8 cellular contexts compared by ENCODE assay signal in the genomic region with DNA sequence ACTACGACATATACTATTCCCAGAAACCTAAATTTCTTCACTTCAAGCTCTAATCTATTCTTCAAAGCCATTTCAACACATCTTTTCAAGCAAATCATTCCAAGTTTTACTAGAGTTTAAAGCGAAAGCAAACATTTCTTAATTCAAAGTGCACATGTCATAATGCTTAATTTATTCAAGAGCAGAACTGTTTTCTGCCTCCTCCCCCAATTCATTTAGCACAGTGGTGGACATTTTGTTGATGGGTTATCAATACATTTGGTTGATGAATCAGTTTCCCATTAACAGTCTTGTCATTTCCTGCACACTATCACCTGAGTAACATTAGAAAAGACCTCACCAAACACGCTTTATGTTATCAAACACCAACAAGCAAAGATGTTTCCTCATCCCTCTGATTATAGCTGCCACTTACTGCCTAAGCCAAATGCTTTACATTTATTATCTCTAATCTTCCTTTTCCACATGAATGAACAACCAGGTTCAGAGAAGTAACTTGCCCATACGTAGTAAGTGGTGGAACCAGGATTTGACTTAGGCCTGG. TPM values are rescaled to one million over a fixed set of nuclear protein-coding genes. Genes with fewer than 3 reads are reported as not detected.
DNase-seq lines count a peak whose midpoint lies in the region; ATAC-seq, FAIRE-seq and TF ChIP-seq lines count a peak whose summit lies in the region.

No MANE protein-coding gene starts in this region.

- WGBS in body of pancreas, 2 donors: 14 to 23% methylated on average over 4 of the region's 4 CpGs

- TF ChIP-seq CTCF in A673 (conservative IDR thresholded peaks at IDR 0.05; ENCODE audit: low read depth, low read length): no peak
- no peak for TF ChIP-seq CTCF in HL-60 (IDR thresholded peaks at IDR 0.05; ENCODE audit: insufficient read depth, low read length)
- TF ChIP-seq CTCF in body of pancreas (IDR thresholded peaks at IDR 0.05): no peak
- no peak for TF ChIP-seq CTCF in mesothelial cell of epicardium (IDR thresholded peaks at IDR 0.05; ENCODE audit: unreplicated experiment)

- H3K36me3 ChIP-seq in A673 (ENCODE audit: insufficient read depth, low read length, poor library complexity, severe bottlenecking) (peaks cover 9% of the 10 kb centered on the region), body of pancreas (replicated peaks in 1 of 2; ENCODE audit: insufficient read depth in 1 of 2, low read depth in 2 of 2) (no peaks in the 10 kb centered on the region)

- peak overlapping the region; percentile 97 for H3K4me3 Mint-ChIP-seq in mesothelial cell of epicardium

- POLR2A ChIA-PET in A673 (lab: Charles Lee; ENCODE audit: low non-redundant PET): interaction anchor here (0.8 kb wide), 1 partner anchor 54 kb away, joined by 4 read pairs; no protein-coding TSS in a partner anchor

- peaks cover 8% of the 10 kb centered on the region for H3K36me3 Mint-ChIP-seq in mesothelial cell of epicardium

- CTCF ChIA-PET in A673 (lab: Charles Lee): no interaction called here

- H3K9me3 ChIP-seq in A673 (ENCODE audit: low read depth, low read length, poor library complexity, severe bottlenecking): no peaks in the 10 kb centered on the region
- no peaks in the 10 kb centered on the region for H3K9me3 ChIP-seq in body of pancreas

- intact Hi-C loops in A673 (cut with micrococcal nuclease; ENCODE audit: unreplicated experiment) (no loop called here), body of pancreas (cut with DNase I) (no loop called here)

- H3K9me3 Mint-ChIP-seq in mesothelial cell of epicardium: no peaks in the 10 kb centered on the region

- no peak for FAIRE-seq in H54 (lab: Jason Lieb, UNC)

- no peak for TF ChIP-seq POLR2A in body of pancreas (IDR thresholded peaks at IDR 0.05)
- no peak for TF ChIP-seq POLR2A in H54 (IDR thresholded peaks at IDR 0.05; ENCODE audit: low read depth, low read length)

- H3K27ac ChIP-seq in A673 (ENCODE audit: low read depth, low read length, poor library complexity, severe bottlenecking) (peak overlapping the region; percentile 100), HL-60 (replicated peaks) (peak overlapping the region; percentile 99), body of pancreas (peak overlapping the region in 3 of 4 donors; percentile 98 to 99 (median 98))

- peaks cover 37% of the 10 kb centered on the region for H3K4me1 Mint-ChIP-seq in mesothelial cell of epicardium

- BruUV-seq in A673 (replicated peaks; lab: Mats Ljungman, UMichigan): TSS peak; percentile 33

- DNase-seq in A673 (ENCODE audit: low spot score) (no peak), HL-60 (ENCODE audit: low read depth in 1 of 2, low spot score in 1 of 2) (no peak), body of pancreas (no peak), mesothelial cell of epicardium (ENCODE audit: low spot score in 2 of 2, unreplicated experiment in 2 of 2) (no peak), H54 (ENCODE audit: insufficient read length, low spot score) (no peak)
- DNase-seq in effector CD8-positive, alpha-beta T cell (lab: John Stamatoyannopoulos, UW): no peak

- no peak for ATAC-seq in body of pancreas
- ATAC-seq in GM19328 (IDR thresholded peaks at IDR 0.05; ENCODE audit: unreplicated experiment): no peak
- ATAC-seq in HG02798 (IDR thresholded peaks at IDR 0.05; ENCODE audit: poor library complexity, unreplicated experiment): no peak

- H3K27me3 ChIP-seq in A673 (replicated peaks; ENCODE audit: insufficient read depth, low read depth, low read length, poor library complexity) (no peaks in the 10 kb centered on the region), HL-60 (ENCODE audit: insufficient read depth, poor library complexity, severe bottlenecking) (no peaks in the 10 kb centered on the region), body of pancreas (no peaks in the 10 kb centered on the region)

- peak overlapping the region; percentile 98 for H3K27ac Mint-ChIP-seq in mesothelial cell of epicardium

- no peaks in the 10 kb centered on the region for H3K27me3 Mint-ChIP-seq in mesothelial cell of epicardium (ENCODE audit: low read depth)

- peaks cover 48% of the 10 kb centered on the region for H3K4me1 ChIP-seq in A673 (ENCODE audit: insufficient read depth, low read length, poor library complexity, severe bottlenecking)
- H3K4me1 ChIP-seq in body of pancreas: peaks cover 51% of the 10 kb centered on the region

- peak overlapping the region; percentile 97 for H3K4me3 ChIP-seq in A673 (ENCODE audit: low read depth, low read length, poor library complexity, severe bottlenecking)
- H3K4me3 ChIP-seq in HL-60 (replicated peaks; ENCODE audit: insufficient read depth, low read length): peak overlapping the region; percentile 78
- H3K4me3 ChIP-seq in body of pancreas: no peak overlapping the region

RNA-seq across cellular contexts. Expression of a gene that starts 2.0 kb away (rescaled TPM):
- total RNA-seq in A673 (2021) (104 and 116 TPM in 2 replicates), body of pancreas (10 to 100 TPM; 50.3 to 58.3 TPM), mesothelial cell of epicardium (103 to 107 TPM (median 105 TPM) in 3 replicates)

RNA-seq across cellular contexts. Expression of a gene that starts 51.0 kb away (rescaled TPM):
- total RNA-seq in A673 (2021): 39.0 and 39.3 TPM in 2 replicates
- total RNA-seq in body of pancreas: 10 to 100 TPM; 10.6 to 30.7 TPM
- 36.6 to 40.0 TPM (median 38.0 TPM) in 3 replicates for total RNA-seq in mesothelial cell of epicardium

RNA-seq across cellular contexts. Expression of a gene that starts 56.0 kb away (rescaled TPM):
- total RNA-seq in A673 (2021): 1.1 and 1.3 TPM in 2 replicates
- 1 to 10 TPM in 1 of 2 donors, not detected in 1; 2.6 TPM for total RNA-seq in body of pancreas
- total RNA-seq in mesothelial cell of epicardium: 28.3 to 31.0 TPM (median 29.1 TPM) in 3 replicates

RNA-seq across cellular contexts. Expression of a gene that starts 56.6 kb away (rescaled TPM):
- 6.8 and 15.6 TPM in 2 replicates for total RNA-seq in A673 (2021)
- total RNA-seq in body of pancreas: 10 to 100 TPM; 24.1 to 40.2 TPM
- total RNA-seq in mesothelial cell of epicardium: 143 to 151 TPM (median 145 TPM) in 3 replicates

Comparison
In these comparisons a context has a peak if more than half of its experiments do, and no peak if none do; other contexts are left out.
1. H3K4me3 ChIP-seq: peak in A673 (single experiment) and HL-60 (single experiment); none in body of pancreas (0 of 2).
2. Peak in every context shown above with its lines, with median percentiles within 50 percentile points of each other: H3K27ac ChIP-seq.